Comparison of ENCODE assay signal across 19 cellular contexts in the genomic region with DNA sequence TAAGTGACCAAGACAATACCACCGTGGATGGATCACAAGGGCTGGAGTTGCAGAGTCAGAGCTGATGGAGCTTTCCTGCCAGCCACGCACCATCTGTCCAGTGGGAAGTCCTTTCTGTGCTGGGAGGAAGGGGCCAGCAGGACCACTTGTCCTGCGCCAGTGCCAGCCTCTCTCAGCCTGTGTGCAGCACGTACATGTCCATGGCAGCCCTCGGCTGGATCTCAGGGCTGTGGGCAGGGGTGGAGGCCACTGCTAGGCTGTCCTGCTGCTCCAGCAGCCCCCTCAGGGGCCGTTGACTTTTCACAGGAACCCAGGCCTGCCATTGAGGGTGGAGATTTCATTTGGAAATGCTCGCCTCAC. TPM values are rescaled to one million over a fixed set of nuclear protein-coding genes. Genes with fewer than 3 reads are reported as not detected.
DNase-seq lines count a peak whose midpoint lies in the region; ATAC-seq and TF ChIP-seq lines count a peak whose summit lies in the region.
"Had no signal": no experiment of that assay in that cellular context is flagged by ENCODE, and none has a peak within 500 bp of the region (broad histone marks: within the 10 kb centered on the region; RNA-seq: fewer than 3 reads in every experiment).

No MANE protein-coding gene starts in this region.

- no peak for ATAC-seq in thoracic aorta (ENCODE audit: insufficient number of reproducible peaks, low FRiP score, low read depth)
- ATAC-seq in foreskin keratinocyte: no peak
- ATAC-seq: activated naive CD4-positive, alpha-beta T cell treated with anti-CD3 and anti-CD28 coated beads, Interleukin-2, amount 50 U/mL, for 72 hours; left colon; naive thymus-derived CD4-positive, alpha-beta T cell had no signal

- WGBS in HUES64: 88% methylated on average over 7 of the region's 7 CpGs

- no peak for DNase-seq in chondrocyte (ENCODE audit: low spot score)
- DNase-seq in myocyte (ENCODE audit: low read depth): peak; percentile 78
- DNase-seq in thoracic aorta (ENCODE audit: low spot score): no peak
- DNase-seq in effector memory CD4-positive, alpha-beta T cell: no peak
- DNase-seq in GM20000 (ENCODE audit: low spot score): no peak
- DNase-seq in foreskin keratinocyte: no peak
- no peak for DNase-seq in kidney glomerular epithelial cell (lab: John Stamatoyannopoulos, UW)
- DNase-seq: central memory CD4-positive, alpha-beta T cell; DMS79 treated with DMSO at 0.1 percent for 48 hours; left colon; naive thymus-derived CD4-positive, alpha-beta T cell; NCI-H187; NCI-H526 treated with DMSO at 0.1 percent for 48 hours; stimulated activated naive CD4-positive, alpha-beta T cell treated with Interleukin-2 at 50 U/mL for 16 hours had no signal

- peaks cover 4% of the 10 kb centered on the region for H3K9me3 Mint-ChIP-seq in chondrocyte (ENCODE audit: low read depth)
- H3K9me3 Mint-ChIP-seq: activated naive CD4-positive, alpha-beta T cell treated with anti-CD3 and anti-CD28 coated beads, Interleukin-2, amount 50 U/mL, for 72 hours; naive thymus-derived CD4-positive, alpha-beta T cell; T-helper 1 cell treated with Interleukin-12 subunit alpha and Interleukin-12 subunit beta and Interleukin-4 antibody, amounts not matched to agents 30 μg/mL and 1 μg/mL, for 36 hours had no signal

- peaks cover 2% of the 10 kb centered on the region for H3K36me3 Mint-ChIP-seq in chondrocyte (ENCODE audit: low read depth)
- H3K36me3 Mint-ChIP-seq: naive thymus-derived CD4-positive, alpha-beta T cell had no signal

- no peaks in the 10 kb centered on the region for H3K9me3 ChIP-seq in HUES64 (ENCODE audit: insufficient read depth, low read depth, low read length)
- no peaks in the 10 kb centered on the region for H3K9me3 ChIP-seq in thoracic aorta
- H3K9me3 ChIP-seq in effector memory CD4-positive, alpha-beta T cell (ENCODE audit: control insufficient read depth, low read length): no peaks in the 10 kb centered on the region
- H3K9me3 ChIP-seq: heart right ventricle, right lobe of liver had no signal

- peaks cover 42% of the 10 kb centered on the region for H3K4me1 ChIP-seq in HUES64 (ENCODE audit: insufficient read depth, low read length)
- H3K4me1 ChIP-seq in thoracic aorta (ENCODE audit: control insufficient read depth in 1 of 2, low read depth in 2 of 2): peaks cover 10 to 29% of the 10 kb centered on the region in 2 donors
- no peaks in the 10 kb centered on the region for H3K4me1 ChIP-seq in effector memory CD4-positive, alpha-beta T cell (ENCODE audit: control insufficient read depth, insufficient read depth, low read length, poor library complexity, severe bottlenecking)
- H3K4me1 ChIP-seq in foreskin keratinocyte: peaks cover 28% of the 10 kb centered on the region

- H3K27me3 ChIP-seq in HUES64 (ENCODE audit: insufficient read depth, low read length) (no peaks in the 10 kb centered on the region), thoracic aorta (replicated peaks; ENCODE audit: insufficient read depth) (no peaks in the 10 kb centered on the region), foreskin keratinocyte (no peaks in the 10 kb centered on the region)
- H3K27me3 ChIP-seq in effector memory CD4-positive, alpha-beta T cell (replicated peaks; ENCODE audit: control insufficient read depth, insufficient read depth, low read length, poor library complexity, severe bottlenecking): no peaks in the 10 kb centered on the region
- H3K27me3 ChIP-seq: heart right ventricle, right lobe of liver had no signal

- H3K9ac ChIP-seq in HUES64 (ENCODE audit: low read depth, low read length): 0 out of 2 replicates have a peak overlapping the region, but pooled peaks have one; percentile 0

- no peak for TF ChIP-seq CTCF in chondrocyte (IDR thresholded peaks at IDR 0.05)
- TF ChIP-seq CTCF in thoracic aorta (IDR thresholded peaks at IDR 0.05): no peak
- TF ChIP-seq CTCF in GM20000 (IDR thresholded peaks at IDR 0.05; ENCODE audit: extremely low read depth, missing control alignments): no peak
- TF ChIP-seq CTCF in foreskin keratinocyte (conservative IDR thresholded peaks at IDR 0.05): no peak

- H3K27ac ChIP-seq in HUES64 (ENCODE audit: low read depth, low read length) (peak overlapping the region; percentile 55), thoracic aorta (peak overlapping the region; percentile 42 to 48), foreskin keratinocyte (no peak overlapping the region)
- no peak overlapping the region for H3K27ac ChIP-seq in effector memory CD4-positive, alpha-beta T cell (ENCODE audit: insufficient read depth, low read length, poor library complexity, severe bottlenecking)

- H3K4me3 ChIP-seq in HUES64 (ENCODE audit: low read length) (no peak overlapping the region), thoracic aorta (no peak overlapping the region)
- no peak overlapping the region for H3K4me3 ChIP-seq in effector memory CD4-positive, alpha-beta T cell (ENCODE audit: insufficient read depth, low read depth, low read length, poor library complexity, severe bottlenecking)
- H3K4me3 ChIP-seq: right lobe of liver had no signal

- H3K4me3 Mint-ChIP-seq in chondrocyte (ENCODE audit: unreplicated experiment): no peak overlapping the region
- H3K4me3 Mint-ChIP-seq: naive thymus-derived CD4-positive, alpha-beta T cell; T-helper 1 cell treated with Interleukin-12 subunit alpha and Interleukin-12 subunit beta and Interleukin-4 antibody, amounts not matched to agents 30 μg/mL and 1 μg/mL, for 36 hours had no signal

- H3K4me1 Mint-ChIP-seq in chondrocyte (ENCODE audit: low read depth): peaks cover 51% of the 10 kb centered on the region
- H3K4me1 Mint-ChIP-seq: naive thymus-derived CD4-positive, alpha-beta T cell had no signal

- no peaks in the 10 kb centered on the region for H3K27me3 Mint-ChIP-seq in chondrocyte (ENCODE audit: low read depth)

- peak overlapping the region; percentile 99 for H3K27ac Mint-ChIP-seq in chondrocyte (ENCODE audit: unreplicated experiment)
- H3K27ac Mint-ChIP-seq: activated naive CD4-positive, alpha-beta T cell treated with anti-CD3 and anti-CD28 coated beads, Interleukin-2, amount 50 U/mL, for 72 hours; naive thymus-derived CD4-positive, alpha-beta T cell; T-helper 1 cell treated with Interleukin-12 subunit alpha and Interleukin-12 subunit beta and Interleukin-4 antibody, amounts not matched to agents 30 μg/mL and 1 μg/mL, for 36 hours had no signal

- H3K36me3 ChIP-seq in HUES64 (ENCODE audit: insufficient read depth, low read length): no peaks in the 10 kb centered on the region
- H3K36me3 ChIP-seq in thoracic aorta: no peaks in the 10 kb centered on the region
- H3K36me3 ChIP-seq in effector memory CD4-positive, alpha-beta T cell (ENCODE audit: control insufficient read depth, insufficient read depth, low read length): no peaks in the 10 kb centered on the region
- H3K36me3 ChIP-seq: heart right ventricle, right lobe of liver had no signal

RNA-seq across cellular contexts. Expression of a gene that starts 33.3 kb away (rescaled TPM):
- 16.7 TPM for polyA plus RNA-seq in HUES64 (2013, experiment 1 of 2)
- polyA plus RNA-seq in HUES64 (2013, experiment 2 of 2): 22.8 TPM
- 82.4 to 89.6 TPM (median 87.7 TPM) in 3 replicates for total RNA-seq in chondrocyte
- total RNA-seq in myocyte: 18.7 and 19.0 TPM in 2 replicates
- polyA plus RNA-seq in myocyte (2012): 38.1 TPM
- 100 to 1,000 TPM in 1 of 2 donors, 10 to 100 TPM in 1; 92.9 to 110 TPM for total RNA-seq in thoracic aorta
- 35.2 and 51.7 TPM in 2 replicates for total RNA-seq in foreskin keratinocyte
- 19.1 and 23.9 TPM in 2 replicates for polyA plus RNA-seq in foreskin keratinocyte

Comparison
In these comparisons a context has a peak if more than half of its experiments do, and no peak if none do; other contexts are left out.
1. H3K27ac ChIP-seq: peak in HUES64 (single experiment) and thoracic aorta (2 of 2); none in effector memory CD4-positive, alpha-beta T cell (single experiment) and foreskin keratinocyte (single experiment).